In the genomic region with DNA sequence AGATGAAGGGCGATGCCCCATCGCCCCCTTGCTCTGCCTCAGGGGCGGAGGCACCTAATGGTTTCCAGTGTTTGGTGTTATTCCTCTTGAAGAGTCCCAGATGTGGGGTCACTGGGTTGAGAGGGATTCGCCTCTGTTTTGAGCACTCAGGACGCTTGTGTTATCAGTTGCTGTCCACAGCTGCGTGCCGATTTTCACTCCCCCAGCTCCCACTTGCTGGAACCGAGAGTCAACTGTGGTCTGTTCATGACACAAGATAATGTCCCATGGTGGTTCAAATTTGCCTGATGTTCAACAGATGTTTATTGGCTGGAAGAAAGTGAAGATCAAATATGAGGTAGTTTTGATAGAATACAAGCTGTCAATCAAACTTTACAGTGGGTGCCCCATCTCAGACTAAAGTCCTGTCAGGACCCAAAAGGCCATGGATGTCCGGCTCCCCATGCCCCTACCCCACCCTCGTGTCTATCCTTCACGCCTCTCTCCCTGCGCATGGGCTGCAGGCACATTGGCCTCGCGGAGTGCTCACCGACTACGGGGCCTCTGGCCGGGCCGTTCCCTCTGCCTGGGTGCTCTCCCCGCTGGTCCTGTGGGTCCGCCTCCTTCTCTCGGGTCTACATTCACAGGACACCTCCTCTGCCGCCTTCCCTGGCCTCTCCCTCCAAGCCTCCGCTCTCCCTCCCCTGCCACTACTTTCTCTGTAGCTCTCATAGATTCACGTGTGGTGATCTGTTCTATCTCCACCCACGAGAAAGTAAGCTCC, we compare ENCODE assay signal across 1 cellular context.
TF ChIP-seq lines count a peak whose summit lies in the region.

No MANE protein-coding gene starts in this region.

TF ChIP-seq in H1, 55 proteins besides CTCF, POLR2A, EP300 and RAD21:
- TF ChIP-seq, protein P1, sequence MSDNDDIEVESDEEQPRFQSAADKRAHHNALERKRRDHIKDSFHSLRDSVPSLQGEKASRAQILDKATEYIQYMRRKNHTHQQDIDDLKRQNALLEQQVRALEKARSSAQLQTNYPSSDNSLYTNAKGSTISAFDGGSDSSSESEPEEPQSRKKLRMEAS (IDR thresholded peaks at IDR 0.05) = 0 out of 2 replicates have a peak, but pooled peaks have one; percentile 22
- no peak for TF ChIP-seq JUN (IDR thresholded peaks at IDR 0.05; ENCODE audit: low read depth, low read length)
